ENCODE assay signal across 8 cellular contexts in the genomic region with DNA sequence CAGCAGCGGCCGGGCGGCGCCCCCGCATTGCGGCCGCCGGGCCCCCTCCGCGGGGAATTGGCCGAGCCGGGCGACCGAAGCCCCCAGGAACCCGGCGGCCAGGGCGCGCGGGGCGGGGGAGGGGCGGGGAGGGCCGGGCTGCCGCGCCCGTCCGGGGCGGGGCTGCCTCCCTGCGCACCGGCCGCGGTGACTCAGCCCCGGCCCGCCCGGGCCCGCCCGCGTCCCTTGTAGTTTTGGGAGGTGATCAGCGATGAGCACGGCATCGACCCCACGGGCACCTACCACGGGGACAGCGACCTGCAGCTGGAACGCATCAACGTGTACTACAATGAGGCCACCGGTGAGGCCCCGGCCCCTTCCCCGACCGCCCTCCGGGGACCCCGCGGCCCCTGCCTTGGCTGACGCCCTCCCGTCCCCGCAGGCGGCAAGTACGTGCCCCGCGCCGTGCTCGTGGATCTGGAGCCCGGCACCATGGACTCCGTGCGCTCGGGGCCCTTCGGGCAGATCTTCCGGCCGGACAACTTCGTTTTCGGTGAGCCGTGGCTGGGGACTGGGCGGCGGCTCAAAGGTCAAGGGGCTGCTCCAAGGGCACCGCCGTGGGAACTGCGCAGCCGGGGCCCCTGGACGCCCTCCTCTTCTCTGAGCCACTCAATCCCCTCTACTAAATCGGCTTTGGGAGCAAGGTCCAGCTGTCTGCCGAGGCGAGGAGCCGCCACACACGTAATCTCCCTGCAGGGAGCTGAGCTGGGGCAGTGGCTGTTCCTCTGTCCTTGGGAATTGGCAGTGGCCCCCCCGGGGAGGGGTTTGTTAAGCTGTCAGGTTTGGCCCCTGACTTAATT. TPM values are rescaled to one million over a fixed set of nuclear protein-coding genes. Genes with fewer than 3 reads are reported as not detected.
DNase-seq lines count a peak whose midpoint lies in the region; ATAC-seq and TF ChIP-seq lines count a peak whose summit lies in the region.

No MANE protein-coding gene starts in this region.

- 0 out of 2 replicates have a peak, but pooled peaks cover 29% of the 10 kb centered on the region for H3F3A ChIP-seq in GM23338 (replicated peaks; ENCODE audit: low read depth)

- no peaks in the 10 kb centered on the region for H3K9me3 ChIP-seq in parathyroid adenoma (ENCODE audit: control insufficient read depth, low read length)

- H3K27ac ChIP-seq in GM23338 (ENCODE audit: low read depth) = no peak overlapping the region; the same call in 1 of the 2 replicates
- H3K27ac ChIP-seq in foreskin keratinocyte = peak overlapping the region; percentile 89
- H3K27ac ChIP-seq in parathyroid adenoma = peak overlapping the region; percentile 69

- H3K36me3 Mint-ChIP-seq in CD14-positive monocyte (peaks cover 15 to 18% of the 10 kb centered on the region in 2 donors), GM23338 (ENCODE audit: low read depth) (peaks cover 31% of the 10 kb centered on the region), type B pancreatic cell (peaks cover 17% of the 10 kb centered on the region)

- H2AFZ ChIP-seq in GM23338 (no peak overlapping the region), parathyroid adenoma (no peak overlapping the region)

- DNase-seq in CD14-positive monocyte (ENCODE audit: low spot score) (peak; percentile 72), GM23338 (ENCODE audit: low spot score) (no peak), NOMO-1 treated with DMSO at 0.1 percent for 48 hours (lab: John Stamatoyannopoulos, UW; ENCODE audit: unreplicated experiment) (peak; percentile 48), foreskin keratinocyte (peak in 1 of 2 donors; percentile 36), type B pancreatic cell (ENCODE audit: extremely low spot score, unreplicated experiment) (no peak), NCI-H1048 (lab: John Stamatoyannopoulos, UW) (no peak)
- peak; percentile 66 for DNase-seq in activated effector memory CD4-positive, alpha-beta T cell treated with Interleukin-2 at 50 U/mL for 16 hours

- H3K27me3 ChIP-seq in GM23338 (ENCODE audit: insufficient read depth) = no peaks in the 10 kb centered on the region
- H3K27me3 ChIP-seq in foreskin keratinocyte = no peaks in the 10 kb centered on the region
- H3K27me3 ChIP-seq in parathyroid adenoma (ENCODE audit: control insufficient read depth, insufficient read depth, low read length) = no peaks in the 10 kb centered on the region

- H3K36me3 ChIP-seq in GM23338 (ENCODE audit: insufficient read depth) (no peaks in the 10 kb centered on the region), parathyroid adenoma (ENCODE audit: control insufficient read depth, insufficient read depth, low read length) (no peaks in the 10 kb centered on the region)

- H3K4me3 Mint-ChIP-seq in CD14-positive monocyte (peak overlapping the region; percentile 80 to 84), GM23338 (peak overlapping the region; percentile 86), type B pancreatic cell (peak overlapping the region; percentile 89)

- peaks cover 16% of the 10 kb centered on the region for H4K20me1 ChIP-seq in GM23338 (replicated peaks; ENCODE audit: insufficient read depth)

- H3K4me1 Mint-ChIP-seq in CD14-positive monocyte (peaks cover 44% of the 10 kb centered on the region), GM23338 (peaks cover 39% of the 10 kb centered on the region), type B pancreatic cell (ENCODE audit: unreplicated experiment) (peaks cover 26% of the 10 kb centered on the region)

- no peak overlapping the region for H3K9ac ChIP-seq in parathyroid adenoma

- TF ChIP-seq CTCF in CD14-positive monocyte (IDR thresholded peaks at IDR 0.05) (no peak), GM23338 (conservative IDR thresholded peaks at IDR 0.05; ENCODE audit: low read depth in 2 of 2) (no peak), foreskin keratinocyte (conservative IDR thresholded peaks at IDR 0.05) (no peak), parathyroid adenoma (IDR thresholded peaks at IDR 0.05) (no peak), type B pancreatic cell (conservative IDR thresholded peaks at IDR 0.05) (no peak)

- peaks cover 0 to 3% (median 0%) of the 10 kb centered on the region in 7 donors for H3K9me3 Mint-ChIP-seq in CD14-positive monocyte
- H3K9me3 Mint-ChIP-seq in GM23338 = no peaks in the 10 kb centered on the region
- no peaks in the 10 kb centered on the region for H3K9me3 Mint-ChIP-seq in type B pancreatic cell

- H3K79me2 ChIP-seq in GM23338 (replicated peaks; ENCODE audit: insufficient read depth) (peaks cover 29% of the 10 kb centered on the region), parathyroid adenoma (no peaks in the 10 kb centered on the region)

- H3K27ac Mint-ChIP-seq in CD14-positive monocyte (peak overlapping the region; percentile 70 to 93 (median 80)), GM23338 (peak overlapping the region; percentile 72; the same call in 1 of the 2 replicates), type B pancreatic cell (peak overlapping the region; percentile 99)

- ATAC-seq in GM23338 (no peak), foreskin keratinocyte (peak; percentile 26)

- peaks cover 2 to 3% (median 2%) of the 10 kb centered on the region in 3 donors for H3K27me3 Mint-ChIP-seq in CD14-positive monocyte (ENCODE audit: low read depth in 3 of 3)
- H3K27me3 Mint-ChIP-seq in GM23338 (ENCODE audit: insufficient read depth, low read depth, poor library complexity) = peaks cover 29% of the 10 kb centered on the region
- peaks cover 4% of the 10 kb centered on the region for H3K27me3 Mint-ChIP-seq in type B pancreatic cell

- intact Hi-C loops in CD14-positive monocyte (cut with micrococcal nuclease) = loop anchor here (1.0 to 5.0 kb wide), 4 partner anchors 13 to 39 kb away; partner anchors contain the start of genes NELFB (in 2 of the 2) and TPRN (in 1 of the 2)

- peaks cover 27% of the 10 kb centered on the region; the same call in 1 of the 2 replicates for H3K4me1 ChIP-seq in GM23338 (ENCODE audit: insufficient read depth)
- no peaks in the 10 kb centered on the region for H3K4me1 ChIP-seq in foreskin keratinocyte
- H3K4me1 ChIP-seq in parathyroid adenoma = peaks cover 8% of the 10 kb centered on the region

- no peaks in the 10 kb centered on the region for H3K9me2 ChIP-seq in GM23338 (ENCODE audit: insufficient read depth)

- peak overlapping the region; percentile 89 for H3K4me3 ChIP-seq in GM23338
- H3K4me3 ChIP-seq in parathyroid adenoma (ENCODE audit: low read depth, low read length) = peak overlapping the region; percentile 69

- H3K4me2 ChIP-seq in GM23338 (peak overlapping the region; percentile 90), parathyroid adenoma (ENCODE audit: low read length) (peak overlapping the region; percentile 94)

TF ChIP-seq in GM23338, 12 proteins besides CTCF, POLR2A, EP300 and RAD21 (continues in another document):
- TF ChIP-seq CREB1 (CRISPR knock-in tag; IDR thresholded peaks at IDR 0.05; ENCODE audit: low read depth) (no peak), NANOG (IDR thresholded peaks at IDR 0.05; ENCODE audit: borderline replicate concordance) (no peak), POLR2AphosphoS5 (IDR thresholded peaks at IDR 0.05; ENCODE audit: low read depth) (no peak), ZNF114 (CRISPR knock-in tag; IDR thresholded peaks at IDR 0.05) (no peak), EZH2phosphoT487 (IDR thresholded peaks at IDR 0.05; ENCODE audit: unreplicated experiment) (no peak)
- TF ChIP-seq, protein P1, sequence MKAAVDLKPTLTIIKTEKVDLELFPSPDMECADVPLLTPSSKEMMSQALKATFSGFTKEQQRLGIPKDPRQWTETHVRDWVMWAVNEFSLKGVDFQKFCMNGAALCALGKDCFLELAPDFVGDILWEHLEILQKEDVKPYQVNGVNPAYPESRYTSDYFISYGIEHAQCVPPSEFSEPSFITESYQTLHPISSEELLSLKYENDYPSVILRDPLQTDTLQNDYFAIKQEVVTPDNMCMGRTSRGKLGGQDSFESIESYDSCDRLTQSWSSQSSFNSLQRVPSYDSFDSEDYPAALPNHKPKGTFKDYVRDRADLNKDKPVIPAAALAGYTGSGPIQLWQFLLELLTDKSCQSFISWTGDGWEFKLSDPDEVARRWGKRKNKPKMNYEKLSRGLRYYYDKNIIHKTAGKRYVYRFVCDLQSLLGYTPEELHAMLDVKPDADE (IDR thresholded peaks at IDR 0.05) = no peak

RNA-seq across cellular contexts. Expression of gene TUBB4B, which starts 0.6 kb away (rescaled TPM):
- 10 to 100 TPM; 58.1 to 70.8 TPM for polyA plus RNA-seq in CD14-positive monocyte
- 334 and 374 TPM in 2 replicates for total RNA-seq in GM23338 (2014; rRNA removed; shearing (Covaris generic))
- polyA plus RNA-seq in GM23338 (2016; fragmentation: Nextera tagmentation; extraction: Ambion mirVana) = 389 and 408 TPM in 2 replicates
- total RNA-seq in foreskin keratinocyte = 766 and 947 TPM in 2 replicates
- polyA plus RNA-seq in foreskin keratinocyte = 1,088 and 1,242 TPM in 2 replicates
- 326 and 349 TPM in 2 replicates for total RNA-seq in type B pancreatic cell (ENCODE audit: low replicate concordance)

RNA-seq across cellular contexts. Expression of gene STPG3, which starts 9.4 kb away (rescaled TPM):
- polyA plus RNA-seq in CD14-positive monocyte (not detected), GM23338 (2016; fragmentation: Nextera tagmentation; extraction: Ambion mirVana) (not detected in 2 replicates), foreskin keratinocyte (not detected in 2 replicates)
- total RNA-seq in GM23338 (2014; rRNA removed; shearing (Covaris generic)) = not detected in 2 replicates
- total RNA-seq in foreskin keratinocyte (not detected in 2 replicates), type B pancreatic cell (ENCODE audit: low replicate concordance) (0.31 TPM in 1 of 2 replicates, not detected in the other)

RNA-seq across cellular contexts. Expression of gene SLC34A3, which starts 11.0 kb away (rescaled TPM):
- polyA plus RNA-seq in CD14-positive monocyte (not detected), GM23338 (2016; fragmentation: Nextera tagmentation; extraction: Ambion mirVana) (not detected in 2 replicates), foreskin keratinocyte (not detected in 2 replicates)
- total RNA-seq in GM23338 (2014; rRNA removed; shearing (Covaris generic)) = not detected in 2 replicates
- total RNA-seq in foreskin keratinocyte (not detected in 2 replicates), type B pancreatic cell (ENCODE audit: low replicate concordance) (0.41 and 0.81 TPM in 2 replicates)

RNA-seq across cellular contexts. Expression of gene NELFB, which starts 13.4 kb away (rescaled TPM):
- polyA plus RNA-seq in CD14-positive monocyte (10 to 100 TPM; 17.3 to 18.8 TPM), GM23338 (2016; fragmentation: Nextera tagmentation; extraction: Ambion mirVana) (30.0 and 31.2 TPM in 2 replicates), foreskin keratinocyte (50.3 and 54.3 TPM in 2 replicates)
- 79.5 and 97.3 TPM in 2 replicates for total RNA-seq in GM23338 (2014; rRNA removed; shearing (Covaris generic))
- total RNA-seq in foreskin keratinocyte (47.5 and 51.3 TPM in 2 replicates), type B pancreatic cell (ENCODE audit: low replicate concordance) (52.4 and 61.9 TPM in 2 replicates)

RNA-seq across cellular contexts. Expression of gene RNF224, which starts 14.4 kb away (rescaled TPM):
- polyA plus RNA-seq in CD14-positive monocyte = not detected
- 0.63 TPM in 1 of 2 replicates, not detected in the other for total RNA-seq in GM23338 (2014; rRNA removed; shearing (Covaris generic))
- polyA plus RNA-seq in GM23338 (2016; fragmentation: Nextera tagmentation; extraction: Ambion mirVana) = not detected in 2 replicates
- total RNA-seq in foreskin keratinocyte = not detected in 2 replicates
- not detected in 2 replicates for polyA plus RNA-seq in foreskin keratinocyte
- 0.36 and 0.48 TPM in 2 replicates for total RNA-seq in type B pancreatic cell (ENCODE audit: low replicate concordance)

Comparison
In these comparisons a context has a peak if more than half of its experiments do, and no peak if none do; other contexts are left out.
1. DNase-seq: peak in CD14-positive monocyte (single experiment), NOMO-1 treated with DMSO at 0.1 percent for 48 hours (single experiment) and activated effector memory CD4-positive, alpha-beta T cell treated with Interleukin-2 at 50 U/mL for 16 hours (single experiment); none in GM23338 (single experiment), type B pancreatic cell (single experiment) and NCI-H1048 (single experiment).
2. Peak in every context shown above with its lines, with median percentiles within 50 percentile points of each other: H3K27ac Mint-ChIP-seq and H3K4me3 Mint-ChIP-seq.